ENCODE assay signal across 9 cellular contexts in genomic region chr6:30572078-30572605, GRCh38. TPM values are rescaled to one million over a fixed set of nuclear protein-coding genes. Genes with fewer than 3 reads are reported as not detected.
A peak's percentile ranks its signal among the peaks of the same experiment; 100 is the strongest.
DNase-seq lines count a peak whose midpoint lies in the region; ATAC-seq and TF ChIP-seq lines count a peak whose summit lies in the region.
"Had no signal": no experiment of that assay in that cellular context is flagged by ENCODE, and none has a peak within 500 bp of the region (broad histone marks: within the 10 kb centered on the region; RNA-seq: fewer than 3 reads in every experiment).

No MANE protein-coding gene starts in this region.

- no peak for TF ChIP-seq POLR2A in right lobe of liver (IDR thresholded peaks at IDR 0.05)

- in situ Hi-C loops in astrocyte of the spinal cord (cut with HindIII; ENCODE audit: low sequenced_read_pairs): no loop called here

- WGBS in right lobe of liver (ENCODE audit: insufficient coverage, low coverage, low lambda C conversion rate, missing lambda C conversion rate): 4% methylated on average over 2 of the region's 2 CpGs

- DNase-seq in activated T-cell treated with anti-CD3 and anti-CD28 coated beads, Interleukin-2, amount 50 U/mL, for 72 hours: no peak
- DNase-seq in activated T-cell treated with anti-CD3 and anti-CD28 coated beads for 4 hours: no peak
- DNase-seq in astrocyte of the spinal cord (ENCODE audit: low read depth, low spot score): no peak
- no peak for DNase-seq in right lobe of liver
- no peak for DNase-seq in tibial artery
- DNase-seq in hepatic stellate cell (ENCODE audit: low spot score): no peak
- no peak for DNase-seq in NCI-H2171 (lab: John Stamatoyannopoulos, UW)
- no peak for DNase-seq in NCI-H524 treated with DMSO at 0.1 percent for 48 hours (lab: John Stamatoyannopoulos, UW)
- DNase-seq: activated gamma-delta T cell treated with Interleukin-2 at 50 U/mL for 16 hours had no signal

- H3K4me3 ChIP-seq in astrocyte of the spinal cord (ENCODE audit: low read depth, low read length) (peak overlapping the region; percentile 88), right lobe of liver (peak overlapping the region; percentile 77 to 94 (median 85)), tibial artery (peak overlapping the region; percentile 62 to 73)

- H3K27me3 ChIP-seq in right lobe of liver (no peaks in the 10 kb centered on the region), tibial artery (no peaks in the 10 kb centered on the region)

- H3K4me3 Mint-ChIP-seq in activated T-cell treated with anti-CD3 and anti-CD28 coated beads, Interleukin-2, amount 50 U/mL, for 72 hours: peak overlapping the region; percentile 91 to 98

- no peaks in the 10 kb centered on the region for H3K27me3 Mint-ChIP-seq in activated T-cell treated with anti-CD3 and anti-CD28 coated beads, Interleukin-2, amount 50 U/mL, for 72 hours (ENCODE audit: low read depth)

- H3K27ac Mint-ChIP-seq in activated T-cell treated with anti-CD3 and anti-CD28 coated beads, Interleukin-2, amount 50 U/mL, for 72 hours: peak overlapping the region; percentile 98

- H3K9me3 ChIP-seq in right lobe of liver: no peaks in the 10 kb centered on the region
- H3K9me3 ChIP-seq in tibial artery: no peaks in the 10 kb centered on the region

- TF ChIP-seq CTCF in astrocyte of the spinal cord (IDR thresholded peaks at IDR 0.05; ENCODE audit: low read depth, low read length) (no peak), right lobe of liver (IDR thresholded peaks at IDR 0.05) (no peak), tibial artery (IDR thresholded peaks at IDR 0.05) (no peak)

- H3K36me3 ChIP-seq in right lobe of liver: peaks cover 0 to 5% (median 2%) of the 10 kb centered on the region in 4 donors
- peaks cover 0 to 21% (median 6%) of the 10 kb centered on the region in 3 donors for H3K36me3 ChIP-seq in tibial artery

- no peak for ATAC-seq in activated T-cell treated with anti-CD3 and anti-CD28 coated beads, Interleukin-2, amount 50 U/mL, for 72 hours (replicated peaks in 1 of 2)
- ATAC-seq in right lobe of liver: no peak

- peaks cover 0 to 30% (median 11%) of the 10 kb centered on the region in 4 donors for H3K4me1 ChIP-seq in right lobe of liver
- H3K4me1 ChIP-seq in tibial artery: peaks cover 4 to 35% (median 27%) of the 10 kb centered on the region in 4 donors

- H3K4me1 Mint-ChIP-seq in activated T-cell treated with anti-CD3 and anti-CD28 coated beads, Interleukin-2, amount 50 U/mL, for 72 hours (ENCODE audit: low read depth): peaks cover 80% of the 10 kb centered on the region

- H3K27ac ChIP-seq in right lobe of liver (peak overlapping the region; percentile 83 to 92 (median 89)), tibial artery (peak overlapping the region; percentile 83 to 87)

- H3K36me3 Mint-ChIP-seq in activated T-cell treated with anti-CD3 and anti-CD28 coated beads, Interleukin-2, amount 50 U/mL, for 72 hours (ENCODE audit: insufficient read depth in 2 of 2): peaks cover 10 to 20% of the 10 kb centered on the region in 2 donors

- intact Hi-C loops in right lobe of liver (cut with DNase I) (no loop called here), tibial artery (cut with DNase I; ENCODE audit: low total_unique reads) (no loop called here)

- H3K9me3 Mint-ChIP-seq in activated T-cell treated with anti-CD3 and anti-CD28 coated beads, Interleukin-2, amount 50 U/mL, for 72 hours: no peaks in the 10 kb centered on the region

RNA-seq across cellular contexts. Expression of gene ABCF1, which starts 0.9 kb away (rescaled TPM):
- 10 to 100 TPM; 64.6 to 68.1 TPM for total RNA-seq in activated T-cell treated with anti-CD3 and anti-CD28 coated beads, Interleukin-2, amount 50 U/mL, for 72 hours
- total RNA-seq in right lobe of liver: 10 to 100 TPM; 23.3 to 35.2 (median 26.8) TPM

RNA-seq across cellular contexts. Expression of gene PRR3, which starts 15.0 kb away (rescaled TPM):
- 10 to 100 TPM; 23.0 to 31.8 TPM for total RNA-seq in activated T-cell treated with anti-CD3 and anti-CD28 coated beads, Interleukin-2, amount 50 U/mL, for 72 hours
- total RNA-seq in right lobe of liver: 1 to 10 TPM; 2.3 to 3.8 (median 2.6) TPM

RNA-seq across cellular contexts. Expression of gene GNL1, which starts 15.9 kb away (rescaled TPM):
- total RNA-seq in activated T-cell treated with anti-CD3 and anti-CD28 coated beads, Interleukin-2, amount 50 U/mL, for 72 hours: 100 to 1,000 TPM; 114 to 121 TPM
- total RNA-seq in right lobe of liver: 10 to 100 TPM in 5 of 6 experiments, 1 to 10 TPM in 1; 5.1 to 25.6 (median 19.8) TPM

RNA-seq across cellular contexts. Expression of gene PPP1R10, which starts 44.9 kb away (rescaled TPM):
- total RNA-seq in activated T-cell treated with anti-CD3 and anti-CD28 coated beads, Interleukin-2, amount 50 U/mL, for 72 hours: 100 to 1,000 TPM; 138 to 154 TPM
- total RNA-seq in right lobe of liver: 10 to 100 TPM; 19.0 to 45.1 (median 32.4) TPM

RNA-seq across cellular contexts. Expression of gene MRPS18B, which starts 45.5 kb away (rescaled TPM):
- total RNA-seq in activated T-cell treated with anti-CD3 and anti-CD28 coated beads, Interleukin-2, amount 50 U/mL, for 72 hours: 100 to 1,000 TPM; 109 to 132 TPM
- 10 to 100 TPM; 43.3 to 73.9 (median 56.2) TPM for total RNA-seq in right lobe of liver

Comparison
In these comparisons a context has a peak if more than half of its experiments do, and no peak if none do; other contexts are left out.
1. RNA of gene PRR3, which starts 15.0 kb away (total RNA-seq): 23.0 to 31.8 TPM in activated T-cell treated with anti-CD3 and anti-CD28 coated beads, Interleukin-2, amount 50 U/mL, for 72 hours; 2.3 to 3.8 TPM in right lobe of liver; every median in the first group is over 4 times any median in the second.
2. RNA of gene GNL1, which starts 15.9 kb away (total RNA-seq): 114 to 121 TPM in activated T-cell treated with anti-CD3 and anti-CD28 coated beads, Interleukin-2, amount 50 U/mL, for 72 hours; 5.1 to 25.6 TPM in right lobe of liver; every median in the first group is over 4 times any median in the second.
3. Peak in every context shown above with its lines, with median percentiles within 50 percentile points of each other: H3K4me3 ChIP-seq.